Comparison of ENCODE assay signal across 18 cellular contexts in genomic region chr11:46437106-46437689, GRCh38. TPM values are rescaled to one million over a fixed set of nuclear protein-coding genes. Genes with fewer than 3 reads are reported as not detected.
"Had no signal": no experiment of that assay in that cellular context is flagged by ENCODE, and none has a peak within 500 bp of the region (broad histone marks: within the 10 kb centered on the region; RNA-seq: fewer than 3 reads in every experiment).

No MANE protein-coding gene starts in this region.

- H3K27me3 Mint-ChIP-seq: activated CD4-positive, alpha-beta T cell treated with anti-CD3 and anti-CD28 coated beads, Interleukin-2, amount 10 ng/mL, durations not matched to agents 7 days and 5 days; activated naive CD8-positive, alpha-beta T cell treated with anti-CD3 and anti-CD28 coated beads, Interleukin-2, amount 10 ng/mL, durations not matched to agents 7 days and 5 days; brain; central memory CD8-positive, alpha-beta T cell; naive B cell had no signal

- ATAC-seq: left lobe of liver, upper lobe of right lung had no signal

- H3K27ac Mint-ChIP-seq: activated CD4-positive, alpha-beta T cell treated with anti-CD3 and anti-CD28 coated beads, Interleukin-2, amount 10 ng/mL, durations not matched to agents 7 days and 5 days; activated naive CD8-positive, alpha-beta T cell treated with anti-CD3 and anti-CD28 coated beads, Interleukin-2, amount 10 ng/mL, durations not matched to agents 7 days and 5 days; neural progenitor cell had no signal

- H3K9me3 Mint-ChIP-seq: activated CD4-positive, alpha-beta T cell treated with anti-CD3 and anti-CD28 coated beads, Interleukin-2, amount 10 ng/mL, durations not matched to agents 7 days and 5 days; activated naive CD8-positive, alpha-beta T cell treated with anti-CD3 and anti-CD28 coated beads, Interleukin-2, amount 10 ng/mL, durations not matched to agents 7 days and 5 days; brain; central memory CD8-positive, alpha-beta T cell; neural progenitor cell had no signal

- H3K4me1 Mint-ChIP-seq: activated CD4-positive, alpha-beta T cell treated with anti-CD3 and anti-CD28 coated beads, Interleukin-2, amount 10 ng/mL, durations not matched to agents 7 days and 5 days; naive B cell; neural progenitor cell had no signal

- DNase-seq: activated CD4-positive, alpha-beta T cell treated with anti-CD3 and anti-CD28 coated beads, Interleukin-2, amount 10 ng/mL, durations not matched to agents 7 days and 5 days; activated CD4-positive, CD25-positive, alpha-beta regulatory T cell; activated CD8-positive, alpha-beta memory T cell treated with anti-CD3 and anti-CD28 coated beads for 24 hours; activated naive CD4-positive, alpha-beta T cell; activated naive CD8-positive, alpha-beta T cell treated with anti-CD3 and anti-CD28 coated beads, Interleukin-2, amount 10 ng/mL, durations not matched to agents 7 days and 5 days; effector memory CD4-positive, alpha-beta T cell; mammary epithelial cell; naive B cell; stimulated activated CD4-positive, alpha-beta T cell treated with anti-CD3 and anti-CD28 coated beads, Interleukin-1b, Interleukin-23, amount 100 ng/mL, for 48 hours; stomach; testis; upper lobe of right lung had no signal

- H3K4me3 Mint-ChIP-seq: activated CD4-positive, alpha-beta T cell treated with anti-CD3 and anti-CD28 coated beads, Interleukin-2, amount 10 ng/mL, durations not matched to agents 7 days and 5 days; activated naive CD8-positive, alpha-beta T cell treated with anti-CD3 and anti-CD28 coated beads, Interleukin-2, amount 10 ng/mL, durations not matched to agents 7 days and 5 days; brain; central memory CD8-positive, alpha-beta T cell; naive B cell; neural progenitor cell had no signal

- FAIRE-seq: islet of Langerhans, TTC549 had no signal

RNA-seq across cellular contexts. Expression of gene CHRM4, which starts 45.6 kb away (rescaled TPM):
- total RNA-seq: left lobe of liver had no signal
